1 cellular context compared by ENCODE assay signal in genomic region chr9:136619742-136620440, GRCh38.
A peak's percentile ranks its signal among the peaks of the same experiment; 100 is the strongest.
TF ChIP-seq lines count a peak whose summit lies in the region.

No MANE protein-coding gene starts in this region.

TF ChIP-seq in HepG2, 621 proteins besides CTCF, POLR2A, EP300 and RAD21 (continued from another document and continues in another):
- TF ChIP-seq DZIP1 (CRISPR knock-in tag; IDR thresholded peaks at IDR 0.05) = no peak
- TF ChIP-seq HNF4A (CRISPR knock-in tag; IDR thresholded peaks at IDR 0.05) = peak; percentile 68
- TF ChIP-seq SMARCC2 (IDR thresholded peaks at IDR 0.05) = no peak
- TF ChIP-seq ZBTB7B (CRISPR knock-in tag; IDR thresholded peaks at IDR 0.05) = peak; percentile 94
- TF ChIP-seq HNF1A (IDR thresholded peaks at IDR 0.05; ENCODE audit: low read depth) = no peak
- peak; percentile 51; the same call in 1 of the 2 replicates for TF ChIP-seq HNF1A (CRISPR knock-in tag; IDR thresholded peaks at IDR 0.05; ENCODE audit: borderline replicate concordance)
- no peak for TF ChIP-seq ZBTB38 (CRISPR knock-in tag; IDR thresholded peaks at IDR 0.05)
- no peak for TF ChIP-seq ZFYVE20 (CRISPR knock-in tag; IDR thresholded peaks at IDR 0.05; ENCODE audit: borderline replicate concordance, low read depth)
- TF ChIP-seq MLLT10 (CRISPR knock-in tag; IDR thresholded peaks at IDR 0.05) = no peak
- TF ChIP-seq TAF1 (CRISPR knock-in tag; IDR thresholded peaks at IDR 0.05) = no peak
- no peak for TF ChIP-seq NFATC3 (CRISPR knock-in tag; IDR thresholded peaks at IDR 0.05)
- TF ChIP-seq, protein P1, sequence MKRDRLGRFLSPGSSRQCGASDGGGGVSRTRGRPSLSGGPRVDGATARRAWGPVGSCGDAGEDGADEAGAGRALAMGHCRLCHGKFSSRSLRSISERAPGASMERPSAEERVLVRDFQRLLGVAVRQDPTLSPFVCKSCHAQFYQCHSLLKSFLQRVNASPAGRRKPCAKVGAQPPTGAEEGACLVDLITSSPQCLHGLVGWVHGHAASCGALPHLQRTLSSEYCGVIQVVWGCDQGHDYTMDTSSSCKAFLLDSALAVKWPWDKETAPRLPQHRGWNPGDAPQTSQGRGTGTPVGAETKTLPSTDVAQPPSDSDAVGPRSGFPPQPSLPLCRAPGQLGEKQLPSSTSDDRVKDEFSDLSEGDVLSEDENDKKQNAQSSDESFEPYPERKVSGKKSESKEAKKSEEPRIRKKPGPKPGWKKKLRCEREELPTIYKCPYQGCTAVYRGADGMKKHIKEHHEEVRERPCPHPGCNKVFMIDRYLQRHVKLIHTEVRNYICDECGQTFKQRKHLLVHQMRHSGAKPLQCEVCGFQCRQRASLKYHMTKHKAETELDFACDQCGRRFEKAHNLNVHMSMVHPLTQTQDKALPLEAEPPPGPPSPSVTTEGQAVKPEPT (CRISPR knock-in tag; IDR thresholded peaks at IDR 0.05; ENCODE audit: low read depth) = peak; percentile 68; the same call in 1 of the 2 replicates
- no peak for TF ChIP-seq ZMAT3 (CRISPR knock-in tag; conservative IDR thresholded peaks at IDR 0.05)
- TF ChIP-seq, protein P2, sequence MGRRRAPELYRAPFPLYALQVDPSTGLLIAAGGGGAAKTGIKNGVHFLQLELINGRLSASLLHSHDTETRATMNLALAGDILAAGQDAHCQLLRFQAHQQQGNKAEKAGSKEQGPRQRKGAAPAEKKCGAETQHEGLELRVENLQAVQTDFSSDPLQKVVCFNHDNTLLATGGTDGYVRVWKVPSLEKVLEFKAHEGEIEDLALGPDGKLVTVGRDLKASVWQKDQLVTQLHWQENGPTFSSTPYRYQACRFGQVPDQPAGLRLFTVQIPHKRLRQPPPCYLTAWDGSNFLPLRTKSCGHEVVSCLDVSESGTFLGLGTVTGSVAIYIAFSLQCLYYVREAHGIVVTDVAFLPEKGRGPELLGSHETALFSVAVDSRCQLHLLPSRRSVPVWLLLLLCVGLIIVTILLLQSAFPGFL (CRISPR knock-in tag; IDR thresholded peaks at IDR 0.05) = no peak
- no peak for TF ChIP-seq WIZ (CRISPR knock-in tag; IDR thresholded peaks at IDR 0.05)
- TF ChIP-seq, protein P3, sequence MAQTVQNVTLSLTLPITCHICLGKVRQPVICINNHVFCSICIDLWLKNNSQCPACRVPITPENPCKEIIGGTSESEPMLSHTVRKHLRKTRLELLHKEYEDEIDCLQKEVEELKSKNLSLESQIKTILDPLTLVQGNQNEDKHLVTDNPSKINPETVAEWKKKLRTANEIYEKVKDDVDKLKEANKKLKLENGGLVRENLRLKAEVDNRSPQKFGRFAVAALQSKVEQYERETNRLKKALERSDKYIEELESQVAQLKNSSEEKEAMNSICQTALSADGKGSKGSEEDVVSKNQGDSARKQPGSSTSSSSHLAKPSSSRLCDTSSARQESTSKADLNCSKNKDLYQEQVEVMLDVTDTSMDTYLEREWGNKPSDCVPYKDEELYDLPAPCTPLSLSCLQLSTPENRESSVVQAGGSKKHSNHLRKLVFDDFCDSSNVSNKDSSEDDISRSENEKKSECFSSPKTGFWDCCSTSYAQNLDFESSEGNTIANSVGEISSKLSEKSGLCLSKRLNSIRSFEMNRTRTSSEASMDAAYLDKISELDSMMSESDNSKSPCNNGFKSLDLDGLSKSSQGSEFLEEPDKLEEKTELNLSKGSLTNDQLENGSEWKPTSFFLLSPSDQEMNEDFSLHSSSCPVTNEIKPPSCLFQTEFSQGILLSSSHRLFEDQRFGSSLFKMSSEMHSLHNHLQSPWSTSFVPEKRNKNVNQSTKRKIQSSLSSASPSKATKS (CRISPR knock-in tag; IDR thresholded peaks at IDR 0.05) = no peak
- TF ChIP-seq DPF2 (CRISPR knock-in tag; IDR thresholded peaks at IDR 0.05; ENCODE audit: borderline replicate concordance, low read depth) = peak; percentile 77
- TF ChIP-seq ZNF446 (CRISPR knock-in tag; IDR thresholded peaks at IDR 0.05) = no peak
- TF ChIP-seq NKX3-1 (CRISPR knock-in tag; IDR thresholded peaks at IDR 0.05) = no peak
- TF ChIP-seq, protein P4, sequence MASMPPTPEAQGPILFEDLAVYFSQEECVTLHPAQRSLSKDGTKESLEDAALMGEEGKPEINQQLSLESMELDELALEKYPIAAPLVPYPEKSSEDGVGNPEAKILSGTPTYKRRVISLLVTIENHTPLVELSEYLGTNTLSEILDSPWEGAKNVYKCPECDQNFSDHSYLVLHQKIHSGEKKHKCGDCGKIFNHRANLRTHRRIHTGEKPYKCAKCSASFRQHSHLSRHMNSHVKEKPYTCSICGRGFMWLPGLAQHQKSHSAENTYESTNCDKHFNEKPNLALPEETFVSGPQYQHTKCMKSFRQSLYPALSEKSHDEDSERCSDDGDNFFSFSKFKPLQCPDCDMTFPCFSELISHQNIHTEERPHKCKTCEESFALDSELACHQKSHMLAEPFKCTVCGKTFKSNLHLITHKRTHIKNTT (CRISPR knock-in tag; IDR thresholded peaks at IDR 0.05) = 0 out of 2 replicates have a peak, but pooled peaks have one; percentile 29
- TF ChIP-seq, protein P5, sequence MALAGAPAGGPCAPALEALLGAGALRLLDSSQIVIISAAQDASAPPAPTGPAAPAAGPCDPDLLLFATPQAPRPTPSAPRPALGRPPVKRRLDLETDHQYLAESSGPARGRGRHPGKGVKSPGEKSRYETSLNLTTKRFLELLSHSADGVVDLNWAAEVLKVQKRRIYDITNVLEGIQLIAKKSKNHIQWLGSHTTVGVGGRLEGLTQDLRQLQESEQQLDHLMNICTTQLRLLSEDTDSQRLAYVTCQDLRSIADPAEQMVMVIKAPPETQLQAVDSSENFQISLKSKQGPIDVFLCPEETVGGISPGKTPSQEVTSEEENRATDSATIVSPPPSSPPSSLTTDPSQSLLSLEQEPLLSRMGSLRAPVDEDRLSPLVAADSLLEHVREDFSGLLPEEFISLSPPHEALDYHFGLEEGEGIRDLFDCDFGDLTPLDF (CRISPR knock-in tag; IDR thresholded peaks at IDR 0.05) = 0 out of 2 replicates have a peak, but pooled peaks have one; percentile 34
- no peak for TF ChIP-seq DNMT1 (CRISPR knock-in tag; IDR thresholded peaks at IDR 0.05)
- no peak for TF ChIP-seq ZNF841 (CRISPR knock-in tag; IDR thresholded peaks at IDR 0.05; ENCODE audit: borderline replicate concordance)
- no peak for TF ChIP-seq BRCA1 (CRISPR knock-in tag; IDR thresholded peaks at IDR 0.05)
- peak; percentile 89 for TF ChIP-seq ZNF609 (CRISPR knock-in tag; IDR thresholded peaks at IDR 0.05; ENCODE audit: borderline replicate concordance)
- TF ChIP-seq NR1H2 (CRISPR knock-in tag; IDR thresholded peaks at IDR 0.05; ENCODE audit: borderline replicate concordance, low read depth) = no peak
- TF ChIP-seq KAT7 (CRISPR knock-in tag; IDR thresholded peaks at IDR 0.05; ENCODE audit: borderline replicate concordance) = no peak
- TF ChIP-seq ZNF343 (CRISPR knock-in tag; IDR thresholded peaks at IDR 0.05) = no peak
- peak; percentile 96 for TF ChIP-seq MEF2D (CRISPR knock-in tag; IDR thresholded peaks at IDR 0.05)
- TF ChIP-seq ZNF530 (CRISPR knock-in tag; IDR thresholded peaks at IDR 0.05; ENCODE audit: low read depth) = no peak
- TF ChIP-seq ZNF562 (CRISPR knock-in tag; IDR thresholded peaks at IDR 0.05; ENCODE audit: borderline replicate concordance) = no peak
- peak; percentile 62 for TF ChIP-seq RXRB (CRISPR knock-in tag; IDR thresholded peaks at IDR 0.05; ENCODE audit: borderline replicate concordance)
- no peak for TF ChIP-seq SSRP1 (CRISPR knock-in tag; IDR thresholded peaks at IDR 0.05)
- TF ChIP-seq MEIS1 (CRISPR knock-in tag; IDR thresholded peaks at IDR 0.05; ENCODE audit: borderline replicate concordance) = no peak
- no peak for TF ChIP-seq ZNF3 (CRISPR knock-in tag; IDR thresholded peaks at IDR 0.05)
- no peak for TF ChIP-seq ZNF564 (CRISPR knock-in tag; IDR thresholded peaks at IDR 0.05)
- TF ChIP-seq KMT2A (CRISPR knock-in tag; IDR thresholded peaks at IDR 0.05) = no peak
- TF ChIP-seq GATA4 (IDR thresholded peaks at IDR 0.05; ENCODE audit: borderline replicate concordance, low read depth) = no peak
- no peak for TF ChIP-seq U2AF1 (optimal IDR thresholded peaks at IDR 0.05; ENCODE audit: low read depth, low read length)
- peak; percentile 26; the same call in 1 of the 2 replicates for TF ChIP-seq ZNF501 (CRISPR knock-in tag; IDR thresholded peaks at IDR 0.05)
- TF ChIP-seq ZNF614 (CRISPR knock-in tag; IDR thresholded peaks at IDR 0.05; ENCODE audit: borderline replicate concordance) = peak; percentile 76; the same call in 1 of the 2 replicates
- TF ChIP-seq RFXAP (CRISPR knock-in tag; IDR thresholded peaks at IDR 0.05; ENCODE audit: borderline replicate concordance) = no peak
- peak; percentile 40; the same call in 1 of the 2 replicates for TF ChIP-seq ZNF335 (CRISPR knock-in tag; IDR thresholded peaks at IDR 0.05)
- TF ChIP-seq SOX6 (IDR thresholded peaks at IDR 0.05) = no peak
- peak; percentile 82 for TF ChIP-seq SOX6 (CRISPR knock-in tag; IDR thresholded peaks at IDR 0.05)
- TF ChIP-seq CHCHD3 (CRISPR knock-in tag; IDR thresholded peaks at IDR 0.05) = no peak
